20 cellular contexts compared by ENCODE assay signal in genomic region chr2:199195893-199196502, GRCh38.
"Had no signal": no experiment of that assay in that cellular context is flagged by ENCODE, and none has a peak within 500 bp of the region (broad histone marks: within the 10 kb centered on the region; RNA-seq: fewer than 3 reads in every experiment).

No MANE protein-coding gene starts in this region.

- H3K27ac ChIP-seq: brain microvascular endothelial cell, cardiac muscle cell had no signal

- DNase-seq: activated B cell treated with CpG ODN at 0.5 μM for 24 hours; activated CD4-positive, alpha-beta T cell treated with anti-CD3 and anti-CD28 coated beads for 1 hour; activated CD4-positive, alpha-beta T cell treated with anti-CD3 and anti-CD28 coated beads, Interleukin-2, amount 10 ng/mL, durations not matched to agents 24 days and 14 days; activated CD4-positive, alpha-beta T cell treated with anti-CD3 and anti-CD28 coated beads, Interleukin-2, amount 50 U/mL, for 48 hours; activated gamma-delta T cell; activated naive CD4-positive, alpha-beta T cell treated with anti-CD3 and anti-CD28 coated beads for 36 hours; activated T-cell treated with anti-CD3 and anti-CD28 coated beads, Interleukin-2, amount 50 U/mL, for 4 hours; amygdala; brain microvascular endothelial cell; MM.1S; NCI-H1105; NCI-H1436; NCI-H1694 treated with DMSO at 0.1 percent for 48 hours; NCI-H2029 treated with DMSO at 0.1 percent for 48 hours; NCI-H524; SIG-M5; T-helper 17 cell; T1000 had no signal

- ATAC-seq: activated T-cell treated with anti-CD3 and anti-CD28 coated beads, Interleukin-2, amount 50 U/mL, for 4 hours; activated T-helper 17 cell treated with anti-CD3 and anti-CD28 coated beads, Interleukin-2, amount 50 U/mL, for 72 hours; T-helper 17 cell had no signal

- H3K4me3 ChIP-seq: cardiac muscle cell had no signal

- H3K36me3 ChIP-seq: brain microvascular endothelial cell, cardiac muscle cell had no signal
